ENCODE assay signal across 8 cellular contexts in genomic region chr1:187073035-187073560, GRCh38.
A peak's percentile ranks its signal among the peaks of the same experiment; 100 is the strongest.
DNase-seq lines count a peak whose midpoint lies in the region; ATAC-seq and TF ChIP-seq lines count a peak whose summit lies in the region.
"Not testable (repeated sequence)": the region's sequence is repeated elsewhere in the genome, so short reads cannot be mapped to it uniquely, and the experiment has no call there.

No MANE protein-coding gene starts in this region.

- H3K27ac Mint-ChIP-seq in T-cell: peak overlapping the region; percentile 77 to 94
- peak overlapping the region; percentile 97 for H3K27ac Mint-ChIP-seq in activated T-helper 17 cell treated with anti-CD3 and anti-CD28 coated beads, Interleukin-2, amount 50 U/mL, for 72 hours

- POLR2A ChIA-PET in AG04449 (lab: Yijun Ruan, JAX): interaction anchor here (0.7 kb wide), 3 partner anchors 12 to 1016 kb away, joined by 3 to 4 read pairs (median 4); no protein-coding TSS in a partner anchor
- POLR2A ChIA-PET in T-cell (lab: Charles Lee): not testable (repeated sequence)

- CTCF ChIA-PET in AG04449 (lab: Yijun Ruan, JAX): not testable (repeated sequence)
- CTCF ChIA-PET in T-cell (lab: Charles Lee): interaction anchor here (0.7 kb wide), 2 partner anchors 47 to 68 kb away, joined by 3 to 4 read pairs; no protein-coding TSS in a partner anchor

- H3K4me3 ChIP-seq in AG04449 (ENCODE audit: low read depth, low read length) (peak overlapping the region; percentile 47), fibroblast of mammary gland (ENCODE audit: control insufficient read depth, low read depth, low read length) (peak overlapping the region; percentile 46)

- TF ChIP-seq CTCF in AG04449 (IDR thresholded peaks at IDR 0.05; ENCODE audit: insufficient read depth, low read length, missing control alignments); fibroblast of mammary gland (conservative IDR thresholded peaks at IDR 0.05; ENCODE audit: control insufficient read depth, insufficient read depth, low read depth, low read length): not testable (repeated sequence)

- peak; percentile 27 for ATAC-seq in GM18505 (IDR thresholded peaks at IDR 0.05; ENCODE audit: unreplicated experiment)
- ATAC-seq in GM21390 (IDR thresholded peaks at IDR 0.05; ENCODE audit: unreplicated experiment): peak; percentile 34
- peak; percentile 15 for ATAC-seq in HG03175 (IDR thresholded peaks at IDR 0.05; ENCODE audit: unreplicated experiment)
- peak in 2 of 4 experiments; percentile 16 to 49 for ATAC-seq in T-cell (replicated peaks in 1 of 4)
- ATAC-seq in activated T-helper 17 cell treated with anti-CD3 and anti-CD28 coated beads, Interleukin-2, amount 50 U/mL, for 72 hours (replicated peaks): peak; percentile 32

- not testable (repeated sequence) for H3K36me3 Mint-ChIP-seq in T-cell; activated T-helper 17 cell treated with anti-CD3 and anti-CD28 coated beads, Interleukin-2, amount 50 U/mL, for 72 hours (ENCODE audit: low read depth)

- H3K4me3 Mint-ChIP-seq in T-cell: peak overlapping the region; percentile 83 to 91 (median 85)
- H3K4me3 Mint-ChIP-seq in activated T-helper 17 cell treated with anti-CD3 and anti-CD28 coated beads, Interleukin-2, amount 50 U/mL, for 72 hours: peak overlapping the region; percentile 98

- H3K4me1 Mint-ChIP-seq in T-cell: peaks cover 4 to 13% (median 6%) of the 10 kb centered on the region in 3 donors
- not testable (repeated sequence) for H3K4me1 Mint-ChIP-seq in activated T-helper 17 cell treated with anti-CD3 and anti-CD28 coated beads, Interleukin-2, amount 50 U/mL, for 72 hours

- not testable (repeated sequence) for H3K9me3 Mint-ChIP-seq in T-cell; activated T-helper 17 cell treated with anti-CD3 and anti-CD28 coated beads, Interleukin-2, amount 50 U/mL, for 72 hours

- TF ChIP-seq POLR2A in GM18505 (IDR thresholded peaks at IDR 0.05; ENCODE audit: borderline replicate concordance, extremely low read depth, insufficient read depth, insufficient read length): peak; percentile 35

- DNase-seq in AG04449 (ENCODE audit: low read depth, low spot score): not testable (repeated sequence)
- DNase-seq in T-cell (peak in 5 of 34 experiments; percentile 0 to 8 (median 5)), fibroblast of mammary gland (ENCODE audit: low read depth) (peak; percentile 25), renal cortical epithelial cell (ENCODE audit: low read depth) (peak; percentile 16)

- H3K27me3 Mint-ChIP-seq in T-cell; activated T-helper 17 cell treated with anti-CD3 and anti-CD28 coated beads, Interleukin-2, amount 50 U/mL, for 72 hours: not testable (repeated sequence)
